1 cellular context compared by ENCODE assay signal in the genomic region with DNA sequence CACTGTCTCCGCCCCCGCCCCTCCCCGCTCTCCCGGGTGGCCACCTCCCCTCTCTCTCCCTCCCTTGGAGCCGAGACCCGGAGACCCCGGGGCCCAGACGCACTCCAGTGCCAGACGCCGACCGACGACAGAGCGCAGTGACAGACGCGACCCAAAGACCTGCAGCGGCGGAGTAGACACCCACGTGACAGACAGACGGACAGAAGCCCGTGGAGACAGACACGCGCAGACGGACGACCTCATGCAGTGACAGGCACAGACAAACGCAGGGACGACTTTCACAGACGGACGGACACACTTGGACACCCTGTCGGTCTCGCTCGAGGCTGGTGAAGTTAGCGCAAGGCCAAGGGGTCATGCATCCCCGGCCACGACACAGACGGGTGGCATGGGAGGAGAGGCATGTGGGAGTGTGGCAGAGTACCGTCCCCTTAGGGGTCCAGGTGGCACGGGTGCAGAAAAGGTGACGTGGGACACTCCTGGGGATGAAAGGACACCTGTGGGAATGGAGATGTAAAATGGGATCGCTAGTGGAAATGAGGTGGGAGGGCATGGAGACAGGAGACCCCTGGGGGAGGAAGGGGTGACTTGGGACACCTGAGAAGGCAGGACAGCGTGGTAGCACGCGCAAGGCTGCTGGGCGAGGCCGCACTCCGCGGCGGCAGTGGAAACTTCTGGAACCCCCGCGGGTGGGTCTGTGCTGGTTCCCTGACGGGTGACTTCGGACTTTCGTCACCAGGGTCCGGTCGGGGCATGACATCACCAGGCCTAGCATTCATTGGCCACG.
A peak's percentile ranks its signal among the peaks of the same experiment; 100 is the strongest.
TF ChIP-seq lines count a peak whose summit lies in the region.

No MANE protein-coding gene starts in this region.

TF ChIP-seq in K562, 482 proteins besides CTCF, POLR2A, EP300 and RAD21 (continued from another document and continues in another):
- TF ChIP-seq, protein P1, sequence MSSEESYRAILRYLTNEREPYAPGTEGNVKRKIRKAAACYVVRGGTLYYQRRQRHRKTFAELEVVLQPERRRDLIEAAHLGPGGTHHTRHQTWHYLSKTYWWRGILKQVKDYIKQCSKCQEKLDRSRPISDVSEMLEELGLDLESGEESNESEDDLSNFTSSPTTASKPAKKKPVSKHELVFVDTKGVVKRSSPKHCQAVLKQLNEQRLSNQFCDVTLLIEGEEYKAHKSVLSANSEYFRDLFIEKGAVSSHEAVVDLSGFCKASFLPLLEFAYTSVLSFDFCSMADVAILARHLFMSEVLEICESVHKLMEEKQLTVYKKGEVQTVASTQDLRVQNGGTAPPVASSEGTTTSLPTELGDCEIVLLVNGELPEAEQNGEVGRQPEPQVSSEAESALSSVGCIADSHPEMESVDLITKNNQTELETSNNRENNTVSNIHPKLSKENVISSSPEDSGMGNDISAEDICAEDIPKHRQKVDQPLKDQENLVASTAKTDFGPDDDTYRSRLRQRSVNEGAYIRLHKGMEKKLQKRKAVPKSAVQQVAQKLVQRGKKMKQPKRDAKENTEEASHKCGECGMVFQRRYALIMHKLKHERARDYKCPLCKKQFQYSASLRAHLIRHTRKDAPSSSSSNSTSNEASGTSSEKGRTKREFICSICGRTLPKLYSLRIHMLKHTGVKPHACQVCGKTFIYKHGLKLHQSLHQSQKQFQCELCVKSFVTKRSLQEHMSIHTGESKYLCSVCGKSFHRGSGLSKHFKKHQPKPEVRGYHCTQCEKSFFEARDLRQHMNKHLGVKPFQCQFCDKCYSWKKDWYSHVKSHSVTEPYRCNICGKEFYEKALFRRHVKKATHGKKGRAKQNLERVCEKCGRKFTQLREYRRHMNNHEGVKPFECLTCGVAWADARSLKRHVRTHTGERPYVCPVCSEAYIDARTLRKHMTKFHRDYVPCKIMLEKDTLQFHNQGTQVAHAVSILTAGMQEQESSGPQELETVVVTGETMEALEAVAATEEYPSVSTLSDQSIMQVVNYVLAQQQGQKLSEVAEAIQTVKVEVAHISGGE (CRISPR knock-in tag; IDR thresholded peaks at IDR 0.05): 0 out of 6 replicates have a peak, but pooled peaks of 1 of the 3 experiments have one; percentile 32
- TF ChIP-seq ZNF12 (CRISPR knock-in tag; IDR thresholded peaks at IDR 0.05) (no peak), NR2C2 (CRISPR knock-in tag; IDR thresholded peaks at IDR 0.05) (0 out of 2 replicates have a peak, but pooled peaks have one; percentile 28), NR2C2 (tag; IDR thresholded peaks at IDR 0.05) (no peak), LCOR (CRISPR knock-in tag; IDR thresholded peaks at IDR 0.05) (peak; percentile 32; the same call in 1 of the 2 replicates), RAD51 (IDR thresholded peaks at IDR 0.05; ENCODE audit: borderline replicate concordance, low read depth) (peak; percentile 84), ASH1L (IDR thresholded peaks at IDR 0.05; ENCODE audit: borderline replicate concordance, low read depth, partially characterized antibody) (no peak), KDM2B (CRISPR knock-in tag; IDR thresholded peaks at IDR 0.05) (peak; percentile 80; the same call in 1 of the 2 replicates), NCOA6 (IDR thresholded peaks at IDR 0.05) (peak; percentile 86), ERF (CRISPR knock-in tag; IDR thresholded peaks at IDR 0.05) (no peak), RNF2 (IDR thresholded peaks at IDR 0.05) (peak; percentile 59; the same call in 1 of the 2 replicates), MAFK (IDR thresholded peaks at IDR 0.05; ENCODE audit: low read length) (no peak), L3MBTL2 (IDR thresholded peaks at IDR 0.05) (peak; percentile 77), ATF1 (CRISPR knock-in tag; IDR thresholded peaks at IDR 0.05) (no peak), ATF1 (tag; IDR thresholded peaks at IDR 0.05) (peak; percentile 77), MCM3 (IDR thresholded peaks at IDR 0.05) (no peak), XRCC5 (IDR thresholded peaks at IDR 0.05; ENCODE audit: low read depth, low read length) (no peak), ZFPM2 (CRISPR knock-in tag; IDR thresholded peaks at IDR 0.05) (no peak), EHMT2 (IDR thresholded peaks at IDR 0.05) (0 out of 2 replicates have a peak, but pooled peaks have one; percentile 36), ZNF23 (CRISPR knock-in tag; IDR thresholded peaks at IDR 0.05) (no peak), FUS (optimal IDR thresholded peaks at IDR 0.05; ENCODE audit: low read depth, low read length) (no peak), JUND (IDR thresholded peaks at IDR 0.05; ENCODE audit: borderline replicate concordance, low read depth, low read length) (peak; percentile 82), JUND (tag; IDR thresholded peaks at IDR 0.05; ENCODE audit: borderline replicate concordance, low read depth, low read length) (peak; percentile 40; the same call in 2 of the 3 replicates), KLF13 (tag; IDR thresholded peaks at IDR 0.05; ENCODE audit: borderline replicate concordance, low read depth) (peak; percentile 9; the same call in 1 of the 2 replicates), CSDE1 (IDR thresholded peaks at IDR 0.05) (peak in 1 of 2 experiments; percentile 59; a peak in 1 of 4 replicates), FOXK2 (conservative IDR thresholded peaks at IDR 0.05 in 1 of 2, IDR thresholded peaks at IDR 0.05 in 1 of 2; ENCODE audit: low read depth in 2 of 2) (0 out of 4 replicates have a peak, but pooled peaks of 1 of the 2 experiments have one; percentile 36), ARHGAP35 (IDR thresholded peaks at IDR 0.05; ENCODE audit: partially characterized antibody) (peak; percentile 51), SNIP1 (IDR thresholded peaks at IDR 0.05; ENCODE audit: low read depth) (no peak), NFIC (IDR thresholded peaks at IDR 0.05) (peak; percentile 79), ZBED1 (IDR thresholded peaks at IDR 0.05) (no peak; the same call in 1 of the 2 replicates), ZSCAN29 (IDR thresholded peaks at IDR 0.05) (0 out of 2 replicates have a peak, but pooled peaks have one; percentile 16), NFXL1 (CRISPR knock-in tag; IDR thresholded peaks at IDR 0.05) (no peak), LARP7 (IDR thresholded peaks at IDR 0.05) (0 out of 2 replicates have a peak, but pooled peaks have one; percentile 86), KDM1A (IDR thresholded peaks at IDR 0.05) (peak in 1 of 2 experiments; percentile 46; a peak in 1 of 4 replicates), CC2D1A (IDR thresholded peaks at IDR 0.05) (peak; percentile 41; the same call in 1 of the 2 replicates), ADNP (tag; IDR thresholded peaks at IDR 0.05) (no peak)
- TF ChIP-seq, protein P2, sequence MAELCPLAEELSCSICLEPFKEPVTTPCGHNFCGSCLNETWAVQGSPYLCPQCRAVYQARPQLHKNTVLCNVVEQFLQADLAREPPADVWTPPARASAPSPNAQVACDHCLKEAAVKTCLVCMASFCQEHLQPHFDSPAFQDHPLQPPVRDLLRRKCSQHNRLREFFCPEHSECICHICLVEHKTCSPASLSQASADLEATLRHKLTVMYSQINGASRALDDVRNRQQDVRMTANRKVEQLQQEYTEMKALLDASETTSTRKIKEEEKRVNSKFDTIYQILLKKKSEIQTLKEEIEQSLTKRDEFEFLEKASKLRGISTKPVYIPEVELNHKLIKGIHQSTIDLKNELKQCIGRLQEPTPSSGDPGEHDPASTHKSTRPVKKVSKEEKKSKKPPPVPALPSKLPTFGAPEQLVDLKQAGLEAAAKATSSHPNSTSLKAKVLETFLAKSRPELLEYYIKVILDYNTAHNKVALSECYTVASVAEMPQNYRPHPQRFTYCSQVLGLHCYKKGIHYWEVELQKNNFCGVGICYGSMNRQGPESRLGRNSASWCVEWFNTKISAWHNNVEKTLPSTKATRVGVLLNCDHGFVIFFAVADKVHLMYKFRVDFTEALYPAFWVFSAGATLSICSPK (IDR thresholded peaks at IDR 0.05; ENCODE audit: borderline replicate concordance): 0 out of 2 replicates have a peak, but pooled peaks have one; percentile 77
- TF ChIP-seq, protein P3, sequence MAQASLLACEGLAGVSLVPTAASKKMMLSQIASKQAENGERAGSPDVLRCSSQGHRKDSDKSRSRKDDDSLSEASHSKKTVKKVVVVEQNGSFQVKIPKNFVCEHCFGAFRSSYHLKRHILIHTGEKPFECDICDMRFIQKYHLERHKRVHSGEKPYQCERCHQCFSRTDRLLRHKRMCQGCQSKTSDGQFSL (CRISPR knock-in tag; IDR thresholded peaks at IDR 0.05): peak; percentile 52; the same call in 1 of the 2 replicates
- TF ChIP-seq, protein P3 (tag; IDR thresholded peaks at IDR 0.05): no peak
- TF ChIP-seq, protein P4, sequence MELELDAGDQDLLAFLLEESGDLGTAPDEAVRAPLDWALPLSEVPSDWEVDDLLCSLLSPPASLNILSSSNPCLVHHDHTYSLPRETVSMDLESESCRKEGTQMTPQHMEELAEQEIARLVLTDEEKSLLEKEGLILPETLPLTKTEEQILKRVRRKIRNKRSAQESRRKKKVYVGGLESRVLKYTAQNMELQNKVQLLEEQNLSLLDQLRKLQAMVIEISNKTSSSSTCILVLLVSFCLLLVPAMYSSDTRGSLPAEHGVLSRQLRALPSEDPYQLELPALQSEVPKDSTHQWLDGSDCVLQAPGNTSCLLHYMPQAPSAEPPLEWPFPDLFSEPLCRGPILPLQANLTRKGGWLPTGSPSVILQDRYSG (tag; conservative IDR thresholded peaks at IDR 0.05; ENCODE audit: low read depth): no peak
- TF ChIP-seq, protein P5, sequence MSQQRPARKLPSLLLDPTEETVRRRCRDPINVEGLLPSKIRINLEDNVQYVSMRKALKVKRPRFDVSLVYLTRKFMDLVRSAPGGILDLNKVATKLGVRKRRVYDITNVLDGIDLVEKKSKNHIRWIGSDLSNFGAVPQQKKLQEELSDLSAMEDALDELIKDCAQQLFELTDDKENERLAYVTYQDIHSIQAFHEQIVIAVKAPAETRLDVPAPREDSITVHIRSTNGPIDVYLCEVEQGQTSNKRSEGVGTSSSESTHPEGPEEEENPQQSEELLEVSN (IDR thresholded peaks at IDR 0.05; ENCODE audit: borderline replicate concordance in 1 of 2, extremely low read depth in 1 of 2, insufficient read depth in 1 of 2, insufficient read length in 1 of 2, low read depth in 1 of 2, low read length in 1 of 2, poor library complexity in 1 of 2, severe bottlenecking in 1 of 2): peak; percentile 71 to 84
- TF ChIP-seq, protein P6, sequence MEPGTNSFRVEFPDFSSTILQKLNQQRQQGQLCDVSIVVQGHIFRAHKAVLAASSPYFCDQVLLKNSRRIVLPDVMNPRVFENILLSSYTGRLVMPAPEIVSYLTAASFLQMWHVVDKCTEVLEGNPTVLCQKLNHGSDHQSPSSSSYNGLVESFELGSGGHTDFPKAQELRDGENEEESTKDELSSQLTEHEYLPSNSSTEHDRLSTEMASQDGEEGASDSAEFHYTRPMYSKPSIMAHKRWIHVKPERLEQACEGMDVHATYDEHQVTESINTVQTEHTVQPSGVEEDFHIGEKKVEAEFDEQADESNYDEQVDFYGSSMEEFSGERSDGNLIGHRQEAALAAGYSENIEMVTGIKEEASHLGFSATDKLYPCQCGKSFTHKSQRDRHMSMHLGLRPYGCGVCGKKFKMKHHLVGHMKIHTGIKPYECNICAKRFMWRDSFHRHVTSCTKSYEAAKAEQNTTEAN (CRISPR knock-in tag; IDR thresholded peaks at IDR 0.05): no peak
- TF ChIP-seq, protein P7, sequence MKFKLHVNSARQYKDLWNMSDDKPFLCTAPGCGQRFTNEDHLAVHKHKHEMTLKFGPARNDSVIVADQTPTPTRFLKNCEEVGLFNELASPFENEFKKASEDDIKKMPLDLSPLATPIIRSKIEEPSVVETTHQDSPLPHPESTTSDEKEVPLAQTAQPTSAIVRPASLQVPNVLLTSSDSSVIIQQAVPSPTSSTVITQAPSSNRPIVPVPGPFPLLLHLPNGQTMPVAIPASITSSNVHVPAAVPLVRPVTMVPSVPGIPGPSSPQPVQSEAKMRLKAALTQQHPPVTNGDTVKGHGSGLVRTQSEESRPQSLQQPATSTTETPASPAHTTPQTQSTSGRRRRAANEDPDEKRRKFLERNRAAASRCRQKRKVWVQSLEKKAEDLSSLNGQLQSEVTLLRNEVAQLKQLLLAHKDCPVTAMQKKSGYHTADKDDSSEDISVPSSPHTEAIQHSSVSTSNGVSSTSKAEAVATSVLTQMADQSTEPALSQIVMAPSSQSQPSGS (CRISPR knock-in tag; IDR thresholded peaks at IDR 0.05): peak; percentile 62; the same call in 1 of the 2 replicates
- TF ChIP-seq, protein P8, sequence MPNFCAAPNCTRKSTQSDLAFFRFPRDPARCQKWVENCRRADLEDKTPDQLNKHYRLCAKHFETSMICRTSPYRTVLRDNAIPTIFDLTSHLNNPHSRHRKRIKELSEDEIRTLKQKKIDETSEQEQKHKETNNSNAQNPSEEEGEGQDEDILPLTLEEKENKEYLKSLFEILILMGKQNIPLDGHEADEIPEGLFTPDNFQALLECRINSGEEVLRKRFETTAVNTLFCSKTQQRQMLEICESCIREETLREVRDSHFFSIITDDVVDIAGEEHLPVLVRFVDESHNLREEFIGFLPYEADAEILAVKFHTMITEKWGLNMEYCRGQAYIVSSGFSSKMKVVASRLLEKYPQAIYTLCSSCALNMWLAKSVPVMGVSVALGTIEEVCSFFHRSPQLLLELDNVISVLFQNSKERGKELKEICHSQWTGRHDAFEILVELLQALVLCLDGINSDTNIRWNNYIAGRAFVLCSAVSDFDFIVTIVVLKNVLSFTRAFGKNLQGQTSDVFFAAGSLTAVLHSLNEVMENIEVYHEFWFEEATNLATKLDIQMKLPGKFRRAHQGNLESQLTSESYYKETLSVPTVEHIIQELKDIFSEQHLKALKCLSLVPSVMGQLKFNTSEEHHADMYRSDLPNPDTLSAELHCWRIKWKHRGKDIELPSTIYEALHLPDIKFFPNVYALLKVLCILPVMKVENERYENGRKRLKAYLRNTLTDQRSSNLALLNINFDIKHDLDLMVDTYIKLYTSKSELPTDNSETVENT (CRISPR knock-in tag; IDR thresholded peaks at IDR 0.05): 0 out of 2 replicates have a peak, but pooled peaks have one; percentile 45
- TF ChIP-seq, protein P9, sequence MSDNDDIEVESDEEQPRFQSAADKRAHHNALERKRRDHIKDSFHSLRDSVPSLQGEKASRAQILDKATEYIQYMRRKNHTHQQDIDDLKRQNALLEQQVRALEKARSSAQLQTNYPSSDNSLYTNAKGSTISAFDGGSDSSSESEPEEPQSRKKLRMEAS (CRISPR knock-in tag; IDR thresholded peaks at IDR 0.05): peak; percentile 68
